Comparison of ENCODE assay signal across 16 cellular contexts in genomic region chr6:107698146-107698545, GRCh38.
DNase-seq lines count a peak whose midpoint lies in the region; ATAC-seq, FAIRE-seq and TF ChIP-seq lines count a peak whose summit lies in the region.
"Had no signal": no experiment of that assay in that cellular context is flagged by ENCODE, and none has a peak within 500 bp of the region (broad histone marks: within the 10 kb centered on the region; RNA-seq: fewer than 3 reads in every experiment).

No MANE protein-coding gene starts in this region.

- ATAC-seq in HepG2: peak; percentile 27; the same call in 1 of the 3 replicates
- no peak for ATAC-seq in right lobe of liver
- no peak for ATAC-seq in T-cell (replicated peaks in 1 of 4)
- ATAC-seq in left ventricle myocardium superior: peak; percentile 53
- no peak for ATAC-seq in activated CD8-positive, alpha-beta T cell treated with anti-CD3 and anti-CD28 coated beads for 36 hours

- peak overlapping the region; percentile 34 for H3K4me2 ChIP-seq in HepG2 (ENCODE audit: low read depth, low read length)

- no peak for TF ChIP-seq EP300 in HepG2 (IDR thresholded peaks at IDR 0.05; ENCODE audit: low read depth in 2 of 2, low read length in 2 of 2)
- no peak for TF ChIP-seq EP300 in HepG2 (CRISPR knock-in tag; IDR thresholded peaks at IDR 0.05; ENCODE audit: borderline replicate concordance)

- no peaks in the 10 kb centered on the region for H3K9me3 Mint-ChIP-seq in T-cell
- no peaks in the 10 kb centered on the region for H3K9me3 Mint-ChIP-seq in activated CD8-positive, alpha-beta T cell treated with anti-CD3 and anti-CD28 coated beads for 36 hours
- H3K9me3 Mint-ChIP-seq: mesothelial cell of epicardium had no signal

- 37% methylated on average over 4 of the region's 4 CpGs for WGBS in HepG2 (ENCODE audit: low lambda C conversion rate)
- 79% methylated on average over 4 of the region's 4 CpGs for WGBS in right lobe of liver (ENCODE audit: insufficient coverage, low coverage, low lambda C conversion rate, missing lambda C conversion rate)

- POLR2A ChIA-PET in HepG2 (lab: Yijun Ruan, JAX): no interaction called here
- POLR2A ChIA-PET in T-cell (lab: Charles Lee): interaction anchor here in 1 of 2 donors (1.5 kb wide), 1 partner anchor 18 kb away, joined by 6 read pairs; no protein-coding TSS in a partner anchor
- POLR2A ChIA-PET in activated CD8-positive, alpha-beta T cell treated with anti-CD3 and anti-CD28 coated beads for 36 hours (lab: Charles Lee): no interaction called here

- no peaks in the 10 kb centered on the region for H4K20me1 ChIP-seq in HepG2 (ENCODE audit: insufficient read depth, low read length)

- no peaks in the 10 kb centered on the region for H3K27me3 Mint-ChIP-seq in T-cell
- no peaks in the 10 kb centered on the region for H3K27me3 Mint-ChIP-seq in activated CD8-positive, alpha-beta T cell treated with anti-CD3 and anti-CD28 coated beads for 36 hours

- H3K36me3 ChIP-seq in HepG2 (replicated peaks in 1 of 2; ENCODE audit: control insufficient read depth in 1 of 2, insufficient read depth in 2 of 2, low read length in 2 of 2): no peaks in the 10 kb centered on the region
- H3K36me3 ChIP-seq in right lobe of liver: no peaks in the 10 kb centered on the region
- no peaks in the 10 kb centered on the region for H3K36me3 ChIP-seq in uterus

- peak overlapping the region; percentile 19 to 53 for H3K27ac Mint-ChIP-seq in T-cell
- H3K27ac Mint-ChIP-seq in activated CD8-positive, alpha-beta T cell treated with anti-CD3 and anti-CD28 coated beads for 36 hours: no peak overlapping the region
- H3K27ac Mint-ChIP-seq: activated CD4-positive, alpha-beta T cell treated with anti-CD3 and anti-CD28 coated beads, Interleukin-2, amount 10 ng/mL, durations not matched to agents 24 days and 14 days; mesothelial cell of epicardium had no signal

- no peak overlapping the region for H2AFZ ChIP-seq in HepG2 (ENCODE audit: low read length)

- H3K27ac ChIP-seq in HepG2 (ENCODE audit: extremely low read length, insufficient read depth, low read length) (no peak overlapping the region), right lobe of liver (no peak overlapping the region), uterus (peak overlapping the region in 1 of 2 donors; percentile 13)

- DNase-seq in HepG2 (ENCODE audit: low spot score) (no peak), right lobe of liver (no peak), T-cell (no peak), left ventricle myocardium superior (no peak), GOT3 (lab: John Stamatoyannopoulos, UW) (no peak), dedifferentiated amniotic fluid mesenchymal stem cell (ENCODE audit: extremely low spot score) (no peak), uterus (no peak)
- no peak for DNase-seq in activated CD8-positive, alpha-beta T cell treated with anti-CD3 and anti-CD28 coated beads for 36 hours
- DNase-seq: activated CD4-positive, alpha-beta T cell treated with anti-CD3 and anti-CD28 coated beads, Interleukin-2, amount 10 ng/mL, durations not matched to agents 24 days and 14 days; C1 segment of cervical spinal cord; head of caudate nucleus; NCI-H1436; NCI-H82; right cardiac atrium; trophoblast cell had no signal

- peaks cover 2% of the 10 kb centered on the region for H3K36me3 Mint-ChIP-seq in T-cell
- no peaks in the 10 kb centered on the region for H3K36me3 Mint-ChIP-seq in activated CD8-positive, alpha-beta T cell treated with anti-CD3 and anti-CD28 coated beads for 36 hours (ENCODE audit: low read depth)
- H3K36me3 Mint-ChIP-seq: mesothelial cell of epicardium had no signal

- H3K4me1 ChIP-seq in HepG2 (ENCODE audit: insufficient read depth, low read length) (peaks cover 11% of the 10 kb centered on the region), right lobe of liver (no peaks in the 10 kb centered on the region), uterus (no peaks in the 10 kb centered on the region)

- H3K79me2 ChIP-seq in HepG2 (ENCODE audit: insufficient read depth, low read length): no peaks in the 10 kb centered on the region

- H3K9me3 ChIP-seq in HepG2 (ENCODE audit: low read length) (no peaks in the 10 kb centered on the region), right lobe of liver (no peaks in the 10 kb centered on the region), uterus (no peaks in the 10 kb centered on the region)

- intact Hi-C loops in HepG2 (cut with micrococcal nuclease; ENCODE audit: unreplicated experiment) (no loop called here), right lobe of liver (cut with DNase I) (no loop called here), left ventricle myocardium superior (cut with micrococcal nuclease) (no loop called here), uterus (cut with DNase I; ENCODE audit: low total_unique reads) (no loop called here)
- intact Hi-C loops in activated CD8-positive, alpha-beta T cell treated with anti-CD3 and anti-CD28 coated beads for 36 hours (cut with micrococcal nuclease): no loop called here

- TF ChIP-seq RAD21 in HepG2 (CRISPR knock-in tag; IDR thresholded peaks at IDR 0.05): no peak

- FAIRE-seq in HepG2 (lab: Jason Lieb, UNC): no peak

- BruUV-seq in HepG2 (replicated peaks; lab: Mats Ljungman, UMichigan): no TSS peak

- CTCF ChIA-PET in HepG2 (lab: Yijun Ruan, JAX; ENCODE audit: low intra/inter-chr PET ratio, low total read pairs) (no interaction called here), T-cell (lab: Charles Lee) (interaction anchor here in 1 of 2 donors (1.0 to 1.3 kb wide), 2 partner anchors 8 to 28 kb away, joined by 4 to 6 read pairs; no protein-coding TSS in a partner anchor)
- CTCF ChIA-PET in activated CD8-positive, alpha-beta T cell treated with anti-CD3 and anti-CD28 coated beads for 36 hours (lab: Charles Lee): interaction anchor here (0.9 to 1.6 kb wide), 2 partner anchors 11 to 169 kb away, joined by 3 read pairs; no protein-coding TSS in a partner anchor

- H3K4me3 ChIP-seq in HepG2 (replicated peaks in 1 of 3; ENCODE audit: insufficient read depth in 1 of 3, low read depth in 2 of 3, low read length in 3 of 3) (no peak overlapping the region), right lobe of liver (no peak overlapping the region), uterus (no peak overlapping the region)

- H3K4me3 Mint-ChIP-seq in T-cell: no peak overlapping the region
- no peak overlapping the region for H3K4me3 Mint-ChIP-seq in activated CD8-positive, alpha-beta T cell treated with anti-CD3 and anti-CD28 coated beads for 36 hours
- H3K4me3 Mint-ChIP-seq: activated CD4-positive, alpha-beta T cell treated with anti-CD3 and anti-CD28 coated beads, Interleukin-2, amount 10 ng/mL, durations not matched to agents 24 days and 14 days; mesothelial cell of epicardium had no signal

- H3K4me1 Mint-ChIP-seq in T-cell: peaks cover 22 to 44% (median 33%) of the 10 kb centered on the region in 3 donors
- H3K4me1 Mint-ChIP-seq in activated CD8-positive, alpha-beta T cell treated with anti-CD3 and anti-CD28 coated beads for 36 hours (ENCODE audit: low read depth): peaks cover 19% of the 10 kb centered on the region
- H3K4me1 Mint-ChIP-seq: mesothelial cell of epicardium had no signal

- no peak for TF ChIP-seq POLR2A in HepG2 (IDR thresholded peaks at IDR 0.05; ENCODE audit: insufficient read depth in 1 of 2, low read depth in 2 of 2, low read length in 2 of 2)
- no peak for TF ChIP-seq POLR2A in right lobe of liver (IDR thresholded peaks at IDR 0.05)
- no peak for TF ChIP-seq POLR2A in uterus (IDR thresholded peaks at IDR 0.05)

- in situ Hi-C loops in HepG2 (cut with HindIII; ENCODE audit: extremely low pct_ligation_motif_present, low pct_unique_long_range_greater_than_20kb): no loop called here

- TF ChIP-seq CTCF in HepG2 (CRISPR knock-in tag; IDR thresholded peaks at IDR 0.05) (no peak), right lobe of liver (IDR thresholded peaks at IDR 0.05) (no peak), uterus (IDR thresholded peaks at IDR 0.05) (no peak)
- no peak for TF ChIP-seq CTCF in activated CD8-positive, alpha-beta T cell treated with anti-CD3 and anti-CD28 coated beads for 36 hours (IDR thresholded peaks at IDR 0.05)

- peaks cover 2 to 15% of the 10 kb centered on the region in 2 experiments; a peak in 2 of 5 replicates for H3K27me3 ChIP-seq in HepG2 (ENCODE audit: control insufficient read depth in 1 of 2, insufficient read depth in 2 of 2, low read length in 2 of 2)
- H3K27me3 ChIP-seq in right lobe of liver: no peaks in the 10 kb centered on the region
- H3K27me3 ChIP-seq in uterus: no peaks in the 10 kb centered on the region

- H3K9ac ChIP-seq in HepG2 (ENCODE audit: insufficient read depth, low read depth, low read length): no peak overlapping the region

TF ChIP-seq in HepG2, 621 proteins besides CTCF, POLR2A, EP300 and RAD21 (continues in another document):
- TF ChIP-seq KDM5B (CRISPR knock-in tag; IDR thresholded peaks at IDR 0.05; ENCODE audit: borderline replicate concordance) (no peak), TBP (CRISPR knock-in tag; IDR thresholded peaks at IDR 0.05) (no peak), TFDP1 (CRISPR knock-in tag; IDR thresholded peaks at IDR 0.05; ENCODE audit: borderline replicate concordance) (no peak), ATF4 (CRISPR knock-in tag; IDR thresholded peaks at IDR 0.05) (no peak), ZNF225 (CRISPR knock-in tag; IDR thresholded peaks at IDR 0.05) (no peak), ZFP37 (CRISPR knock-in tag; IDR thresholded peaks at IDR 0.05; ENCODE audit: borderline replicate concordance) (no peak), PPARG (CRISPR knock-in tag; conservative IDR thresholded peaks at IDR 0.05) (no peak)

Comparison
In these comparisons a context has a peak if more than half of its experiments do, and no peak if none do; other contexts are left out.
1. ATAC-seq: peak in HepG2 (single experiment) and left ventricle myocardium superior (single experiment); none in right lobe of liver (0 of 4), T-cell (0 of 4) and activated CD8-positive, alpha-beta T cell treated with anti-CD3 and anti-CD28 coated beads for 36 hours (single experiment).